ENCODE assay signal across 6 cellular contexts in genomic region chr4:153971878-153972277, GRCh38.
"Had no signal": no experiment of that assay in that cellular context is flagged by ENCODE, and none has a peak within 500 bp of the region (broad histone marks: within the 10 kb centered on the region; RNA-seq: fewer than 3 reads in every experiment).

No MANE protein-coding gene starts in this region.

- H3K4me3 ChIP-seq: GM23338, K562 had no signal

- ATAC-seq: GM23338, K562 had no signal

- H3K4me2 ChIP-seq: GM23338 had no signal

- DNase-seq: H9, HCEC 1CT, IMR-90, KG1 had no signal

- H2AFZ ChIP-seq: GM23338 had no signal
